ENCODE assay signal across 16 cellular contexts in the genomic region with DNA sequence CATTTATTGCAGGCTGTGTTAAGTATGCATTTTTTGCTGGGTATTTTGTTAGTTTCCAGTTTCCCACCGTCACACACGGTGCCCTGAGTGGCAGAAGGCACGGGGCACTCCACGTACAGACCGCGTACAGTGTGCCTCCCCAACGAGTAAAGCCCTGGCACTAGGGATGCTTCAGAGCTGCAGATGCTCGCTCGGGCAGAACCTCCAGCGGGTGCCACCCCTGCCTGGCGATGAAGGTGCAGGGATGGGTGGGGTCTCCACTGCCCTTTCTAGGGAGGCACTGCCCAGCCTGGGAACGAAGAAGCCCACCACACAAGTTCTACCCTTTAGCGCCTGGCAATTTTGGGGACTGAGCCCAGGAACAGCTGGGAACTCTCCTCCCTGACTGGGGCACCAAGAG.
"Had no signal": no experiment of that assay in that cellular context is flagged by ENCODE, and none has a peak within 500 bp of the region (broad histone marks: within the 10 kb centered on the region; RNA-seq: fewer than 3 reads in every experiment).

No MANE protein-coding gene starts in this region.

- H3K4me3 Mint-ChIP-seq: memory B cell, naive B cell, type B pancreatic cell had no signal

- H3K36me3 ChIP-seq: left ventricle myocardium inferior, lower lobe of right lung, thyroid gland had no signal

- DNase-seq: effector CD4-positive, alpha-beta T cell; foreskin melanocyte; kidney; left cardiac atrium; left ventricle myocardium inferior; lower lobe of right lung; naive B cell; posterior cingulate gyrus; small intestine; stimulated activated CD4-positive, alpha-beta T cell treated with anti-CD3 and anti-CD28 coated beads, Interleukin-12 subunit alpha, Interleukin-12 subunit beta, amount 100 ng/mL, for 4 hours; stimulated activated naive CD4-positive, alpha-beta T cell treated with Interleukin-2 at 50 U/mL for 16 hours; thyroid gland had no signal

- H3K27me3 ChIP-seq: hepatocyte, thyroid gland had no signal

- H3K9me3 Mint-ChIP-seq: naive B cell, type B pancreatic cell had no signal

- H3K27ac ChIP-seq: coronary artery, hepatocyte, left ventricle myocardium inferior, lower lobe of right lung, thyroid gland had no signal

- H3K4me1 Mint-ChIP-seq: memory B cell, naive B cell had no signal

- H3K36me3 Mint-ChIP-seq: memory B cell, naive B cell had no signal

- H3K27ac Mint-ChIP-seq: memory B cell, naive B cell, type B pancreatic cell had no signal

- H3K4me3 ChIP-seq: coronary artery, hepatocyte, left ventricle myocardium inferior, lower lobe of right lung, thyroid gland had no signal

- H3K4me1 ChIP-seq: lower lobe of right lung had no signal

- H3K9me3 ChIP-seq: left ventricle myocardium inferior, lower lobe of right lung, thyroid gland had no signal
